Comparison of ENCODE assay signal across 8 cellular contexts in the genomic region with DNA sequence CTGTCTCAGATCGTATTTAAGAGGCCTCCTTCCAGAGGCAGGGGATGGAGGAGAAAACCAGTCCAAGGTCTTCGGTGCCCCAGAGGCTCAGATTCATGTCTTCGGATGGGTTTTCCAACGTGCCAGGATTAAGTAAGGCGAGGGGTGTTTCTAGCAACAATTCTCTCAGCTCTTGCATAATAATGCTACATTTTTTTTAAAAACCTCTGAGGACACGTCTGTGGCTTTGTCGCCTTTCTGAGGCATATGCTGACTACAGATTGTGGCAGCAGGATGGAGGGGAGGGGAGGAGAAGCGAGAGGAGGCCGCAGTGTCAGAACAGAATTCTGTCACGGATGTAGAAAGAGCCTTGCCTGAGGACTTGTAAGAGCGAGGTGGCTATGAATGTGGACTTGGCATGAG. TPM values are rescaled to one million over a fixed set of nuclear protein-coding genes. Genes with fewer than 3 reads are reported as not detected.
DNase-seq lines count a peak whose midpoint lies in the region; ATAC-seq and TF ChIP-seq lines count a peak whose summit lies in the region.

No MANE protein-coding gene starts in this region.

- no peak for ATAC-seq in Panc1

- H3K27me3 ChIP-seq in GM06990 (replicated peaks; ENCODE audit: control insufficient read depth, insufficient read depth, low read length) (no peaks in the 10 kb centered on the region), Panc1 (ENCODE audit: control insufficient read depth, insufficient read depth, low read length) (no peaks in the 10 kb centered on the region), H9 (ENCODE audit: insufficient read depth, low read length) (no peaks in the 10 kb centered on the region; the same call in 1 of the 2 replicates)

- no peak overlapping the region for H4K5ac ChIP-seq in H9 (ENCODE audit: insufficient read length, low read depth, low read length)

- H3K4me1 ChIP-seq in Panc1 (ENCODE audit: control insufficient read depth, insufficient read depth, low read length) (peaks cover 61% of the 10 kb centered on the region), H9 (ENCODE audit: insufficient read depth, low read length) (peaks cover 8% of the 10 kb centered on the region; the same call in 1 of the 2 replicates)

- H3K36me3 ChIP-seq in GM06990 (ENCODE audit: control insufficient read depth, insufficient read depth, low read length) (no peaks in the 10 kb centered on the region), Panc1 (ENCODE audit: control insufficient read depth, insufficient read depth, low read length) (no peaks in the 10 kb centered on the region)

- peaks cover 7% of the 10 kb centered on the region for H3K23me2 ChIP-seq in H9 (ENCODE audit: insufficient read length, low read depth, low read length, poor library complexity, severe bottlenecking)

- CTCF ChIA-PET in Panc1 (lab: Charles Lee): no interaction called here

- no peak overlapping the region for H2BK20ac ChIP-seq in H9 (ENCODE audit: low read depth, low read length, poor library complexity, severe bottlenecking)

- POLR2A ChIA-PET in Panc1 (lab: Charles Lee): no interaction called here

- H3K23ac ChIP-seq in H9 (ENCODE audit: insufficient read length, low read depth, low read length): no peak overlapping the region

- H2AFZ ChIP-seq in H9 (ENCODE audit: low read length): no peak overlapping the region

- H3K9me3 ChIP-seq in Panc1 (ENCODE audit: control insufficient read depth, insufficient read depth, low read depth, low read length) (no peaks in the 10 kb centered on the region), H9 (ENCODE audit: control insufficient read depth, low read depth, low read length) (no peaks in the 10 kb centered on the region)

- no peak overlapping the region for H2BK5ac ChIP-seq in H9 (ENCODE audit: insufficient read length, low read length)

- no peaks in the 10 kb centered on the region for H3K79me1 ChIP-seq in H9 (ENCODE audit: insufficient read depth, low read depth, low read length, poor library complexity, severe bottlenecking)

- no peak overlapping the region for H3K27ac Mint-ChIP-seq in H9

- H3K14ac ChIP-seq in H9 (ENCODE audit: insufficient read depth, low read length): no peak overlapping the region

- H4K91ac ChIP-seq in H9 (ENCODE audit: insufficient read length, low read depth, low read length): no peak overlapping the region

- H3K9me3 Mint-ChIP-seq in H9: no peaks in the 10 kb centered on the region; a peak in 2 of 5 replicates

- H3K18ac ChIP-seq in H9 (ENCODE audit: insufficient read length, low read depth, low read length): no peak overlapping the region

- peaks cover 46 to 53% of the 10 kb centered on the region in 2 experiments for H3K4me1 Mint-ChIP-seq in H9

- H3K9ac ChIP-seq in H9 (ENCODE audit: extremely low read depth, insufficient read length, low read length): no peak overlapping the region

- peak overlapping the region; percentile 44 for H3K4me3 ChIP-seq in GM06990 (replicated peaks; ENCODE audit: low read depth, low read length)
- H3K4me3 ChIP-seq in Panc1 (ENCODE audit: low read depth in 2 of 2, low read length in 2 of 2): peak overlapping the region in 1 of 2 experiments; percentile 22; a peak in 1 of 4 replicates

- H2BK120ac ChIP-seq in H9 (ENCODE audit: low read depth, low read length, poor library complexity, severe bottlenecking): no peak overlapping the region

- H3K4me3 Mint-ChIP-seq in H9: no peak overlapping the region

- H2BK15ac ChIP-seq in H9 (ENCODE audit: low read depth, low read length): no peak overlapping the region

- peaks cover 40% of the 10 kb centered on the region for H3K27me3 Mint-ChIP-seq in H9 (ENCODE audit: low read depth)

- H4K20me1 ChIP-seq in H9 (ENCODE audit: control insufficient read depth, insufficient read depth, insufficient read length): no peaks in the 10 kb centered on the region

- no peak overlapping the region for H3K4me2 ChIP-seq in H9 (ENCODE audit: insufficient read depth, insufficient read length, low read length)

- H2AK5ac ChIP-seq in H9 (ENCODE audit: insufficient read length, low read length): no peak overlapping the region

- H3K36me3 Mint-ChIP-seq in H9 (ENCODE audit: insufficient read depth in 1 of 3, low read depth in 3 of 3): no peaks in the 10 kb centered on the region; a peak in 1 of 7 replicates

- H3K27ac ChIP-seq in Panc1 (ENCODE audit: low read length): peak overlapping the region; percentile 91
- no peak overlapping the region for H3K27ac ChIP-seq in H9 (ENCODE audit: insufficient read length, low read depth, low read length)

- no peak overlapping the region for H2BK12ac ChIP-seq in H9 (ENCODE audit: insufficient read length, low read depth, low read length)

- DNase-seq in GM06990 (ENCODE audit: extremely low read depth, insufficient read length): no peak
- no peak for DNase-seq in Panc1 (ENCODE audit: low read depth, low spot score)
- peak; percentile 66 for DNase-seq in activated T-helper 9 cell treated with anti-CD3 and anti-CD28 coated beads, Interleukin-2, amount 50 U/mL, for 16 hours (ENCODE audit: low read depth)
- peak; percentile 63 to 64 for DNase-seq in stimulated activated CD4-positive, alpha-beta T cell treated with anti-CD3 and anti-CD28 coated beads, Interleukin-15, amount 100 ng/mL, for 48 hours (ENCODE audit: low read depth in 2 of 2)
- no peak for DNase-seq in NCI-H2196 treated with DMSO at 0.1 percent for 48 hours (lab: John Stamatoyannopoulos, UW; ENCODE audit: unreplicated experiment)
- DNase-seq in ureter (ENCODE audit: low spot score): no peak
- no peak for DNase-seq in KBM-7
- no peak for DNase-seq in H9

- BruUV-seq in Panc1 (replicated peaks; lab: Mats Ljungman, UMichigan): no TSS peak

- in situ Hi-C loops in Panc1 (cut with HindIII; ENCODE audit: low pct_unique_long_range_greater_than_20kb, low sequenced_read_pairs) (no loop called here), KBM-7 (cut with MboI; ENCODE audit: low pct_unique_long_range_greater_than_20kb, low sequenced_read_pairs) (no loop called here)

- no peak overlapping the region for H3K4ac ChIP-seq in H9 (ENCODE audit: low read depth, low read length)

- H3T11ph ChIP-seq in H9 (ENCODE audit: low read length): no peak overlapping the region

- intact Hi-C loops in Panc1 (cut with micrococcal nuclease; ENCODE audit: unreplicated experiment): no loop called here

- WGBS in H9 (ENCODE audit: extremely low coverage, insufficient read length, low lambda C conversion rate): no CpG with 5 or more reads among the region's 11 CpGs

- no peak overlapping the region for H3K56ac ChIP-seq in H9 (ENCODE audit: insufficient read length, low read depth, low read length)

- no peak overlapping the region for H4K8ac ChIP-seq in H9 (replicated peaks; ENCODE audit: insufficient read length, low read depth, low read length)

- H3K79me2 ChIP-seq in H9 (ENCODE audit: insufficient read depth, low read length): no peaks in the 10 kb centered on the region

- TF ChIP-seq CTCF in GM06990 (IDR thresholded peaks at IDR 0.05; ENCODE audit: insufficient read depth, low read length, poor library complexity, severe bottlenecking) (no peak), Panc1 (IDR thresholded peaks at IDR 0.05) (no peak), H9 (conservative IDR thresholded peaks at IDR 0.05) (no peak)

RNA-seq across cellular contexts. Expression of a gene that starts 17.7 kb away (rescaled TPM):
- total RNA-seq in Panc1 (2021; ENCODE audit: unreplicated experiment) (57.6 TPM), ureter (10.0 TPM), H9 (2021) (28.0 and 31.9 TPM in 2 replicates)
- 48.1 TPM for polyA plus RNA-seq in Panc1 (2012; ENCODE audit: insufficient read length)

Comparison
In these comparisons a context has a peak if more than half of its experiments do, and no peak if none do; other contexts are left out.
1. DNase-seq: peak in activated T-helper 9 cell treated with anti-CD3 and anti-CD28 coated beads, Interleukin-2, amount 50 U/mL, for 16 hours (single experiment) and stimulated activated CD4-positive, alpha-beta T cell treated with anti-CD3 and anti-CD28 coated beads, Interleukin-15, amount 100 ng/mL, for 48 hours (2 of 2); none in GM06990 (single experiment), Panc1 (single experiment), NCI-H2196 treated with DMSO at 0.1 percent for 48 hours (single experiment), ureter (single experiment), KBM-7 (single experiment) and H9 (single experiment).